In genomic region chr4:177583000-177583399, GRCh38 we compare ENCODE assay signal across 21 cellular contexts.
DNase-seq lines count a peak whose midpoint lies in the region; ATAC-seq, FAIRE-seq and TF ChIP-seq lines count a peak whose summit lies in the region.
"Had no signal": no experiment of that assay in that cellular context is flagged by ENCODE, and none has a peak within 500 bp of the region (broad histone marks: within the 10 kb centered on the region; RNA-seq: fewer than 3 reads in every experiment).

No MANE protein-coding gene starts in this region.

- no peak for TF ChIP-seq RAD21 in IMR-90 (IDR thresholded peaks at IDR 0.05; ENCODE audit: low read length)

- H3K9me3 Mint-ChIP-seq in astrocyte (ENCODE audit: unreplicated experiment), result no peaks in the 10 kb centered on the region
- H3K9me3 Mint-ChIP-seq: CD4-positive, alpha-beta memory T cell had no signal

- H3K4me2 ChIP-seq in IMR-90 (ENCODE audit: low read depth, low read length), result no peak overlapping the region
- no peak overlapping the region for H3K4me2 ChIP-seq in astrocyte (ENCODE audit: low read length)
- no peak overlapping the region for H3K4me2 ChIP-seq in keratinocyte (ENCODE audit: control insufficient read depth, extremely low read depth, insufficient read depth, low read depth, low read length)
- H3K4me2 ChIP-seq: SK-N-SH had no signal

- H2BK120ac ChIP-seq in IMR-90 (ENCODE audit: low read depth, low read length), result no peak overlapping the region

- H3K4ac ChIP-seq in IMR-90 (ENCODE audit: low read depth, low read length), result no peak overlapping the region

- H2BK20ac ChIP-seq in IMR-90 (ENCODE audit: low read depth, low read length), result no peak overlapping the region

- no peaks in the 10 kb centered on the region for H3K36me3 Mint-ChIP-seq in astrocyte (ENCODE audit: low read depth, unreplicated experiment)
- H3K36me3 Mint-ChIP-seq: CD4-positive, alpha-beta memory T cell had no signal

- no peak overlapping the region for H3K9ac ChIP-seq in IMR-90 (ENCODE audit: low read depth, low read length)
- no peak overlapping the region for H3K9ac ChIP-seq in astrocyte (ENCODE audit: low read length)
- no peak overlapping the region for H3K9ac ChIP-seq in keratinocyte (ENCODE audit: control insufficient read depth, extremely low read depth, insufficient read depth, low read length)
- H3K9ac ChIP-seq: SK-N-SH had no signal

- FAIRE-seq in astrocyte (lab: Jason Lieb, UNC) (no peak), keratinocyte (lab: Jason Lieb, UNC) (peak; percentile 49)
- FAIRE-seq: D721Med, GM18507, HTR-8/SVneo, K562 had no signal

- H3K27ac ChIP-seq in IMR-90 (ENCODE audit: insufficient read depth, low read length) (no peak overlapping the region), astrocyte (ENCODE audit: low read depth, low read length) (no peak overlapping the region), keratinocyte (ENCODE audit: control insufficient read depth, insufficient read depth, low read length) (no peak overlapping the region)

- H4K8ac ChIP-seq in IMR-90 (ENCODE audit: low read depth in 2 of 2, low read length in 2 of 2), result no peak overlapping the region

- H3K27ac Mint-ChIP-seq in astrocyte (ENCODE audit: unreplicated experiment), result no peak overlapping the region
- H3K27ac Mint-ChIP-seq: B cell; CD4-positive, alpha-beta memory T cell had no signal

- no peak overlapping the region for H3K23ac ChIP-seq in IMR-90 (ENCODE audit: low read depth, low read length)

- POLR2A ChIA-PET in IMR-90 (lab: Charles Lee; ENCODE audit: unreplicated experiment), result no interaction called here

- no peak overlapping the region for H3K56ac ChIP-seq in IMR-90 (ENCODE audit: extremely low read depth, insufficient read depth, low read length)

- DNase-seq in EH (ENCODE audit: low read depth) (peak; percentile 16), IMR-90 (peak; percentile 45), astrocyte (ENCODE audit: low read depth) (peak; percentile 16), keratinocyte (ENCODE audit: low read depth, low spot score) (no peak), DMS53 (lab: John Stamatoyannopoulos, UW) (no peak), NCI-H1105 (lab: John Stamatoyannopoulos, UW) (no peak)
- DNase-seq: ACHN; CD4-positive, alpha-beta memory T cell; NCI-H146; NCI-H2107; NCI-H226; NCI-H69; NK-92 treated with Interleukin-12 subunit alpha and Interleukin-12 subunit beta, amount 100 ng/mL, for 24 hours; OCI-M1; SK-N-SH had no signal

- TF ChIP-seq CTCF in IMR-90 (conservative IDR thresholded peaks at IDR 0.05; ENCODE audit: low read depth, low read length) (no peak), astrocyte (IDR thresholded peaks at IDR 0.05; ENCODE audit: insufficient read depth, low read depth, low read length) (no peak), keratinocyte (optimal IDR thresholded peaks at IDR 0.05 in 1 of 3, IDR thresholded peaks at IDR 0.05 in 1 of 3, conservative IDR thresholded peaks at IDR 0.05 in 1 of 3; ENCODE audit: extremely low read depth in 1 of 3, insufficient read depth in 2 of 3, low read length in 3 of 3) (no peak)

- no peak overlapping the region for H2AK9ac ChIP-seq in IMR-90 (replicated peaks; ENCODE audit: low read depth, low read length, poor library complexity)

- H4K91ac ChIP-seq in IMR-90 (ENCODE audit: insufficient read depth, low read depth, low read length), result no peak overlapping the region

- no peaks in the 10 kb centered on the region for H3K79me1 ChIP-seq in IMR-90 (ENCODE audit: low read depth in 1 of 2, low read length in 2 of 2)

- no peak overlapping the region for H3K4me3 Mint-ChIP-seq in astrocyte (ENCODE audit: unreplicated experiment)
- H3K4me3 Mint-ChIP-seq: B cell; CD4-positive, alpha-beta memory T cell had no signal

- ATAC-seq in IMR-90 (ENCODE audit: low read depth) (no peak), GM21367 (IDR thresholded peaks at IDR 0.05; ENCODE audit: unreplicated experiment) (no peak)
- ATAC-seq: K562 had no signal

- no peak overlapping the region for H3K18ac ChIP-seq in IMR-90 (ENCODE audit: low read depth, low read length)

- H3K36me3 ChIP-seq in IMR-90 (ENCODE audit: control insufficient read depth, insufficient read depth, low read length), result no peaks in the 10 kb centered on the region
- no peaks in the 10 kb centered on the region for H3K36me3 ChIP-seq in astrocyte (ENCODE audit: insufficient read depth, low read length)
- no peaks in the 10 kb centered on the region for H3K36me3 ChIP-seq in keratinocyte (ENCODE audit: control insufficient read depth in 2 of 2, extremely low read depth in 1 of 2, insufficient read depth in 2 of 2, low read length in 2 of 2)

- H4K20me1 ChIP-seq in IMR-90 (ENCODE audit: insufficient read depth, low read length), result no peaks in the 10 kb centered on the region
- H4K20me1 ChIP-seq in astrocyte (ENCODE audit: insufficient read depth, low read length), result no peaks in the 10 kb centered on the region
- H4K20me1 ChIP-seq in keratinocyte (ENCODE audit: control insufficient read depth, extremely low read depth, insufficient read depth, low read length), result no peaks in the 10 kb centered on the region

- CTCF ChIA-PET in IMR-90 (lab: Yijun Ruan, JAX), result no interaction called here

- H2AFZ ChIP-seq in IMR-90 (replicated peaks; ENCODE audit: low read length, poor library complexity) (no peak overlapping the region), astrocyte (ENCODE audit: low read depth, low read length) (no peak overlapping the region), keratinocyte (ENCODE audit: control insufficient read depth, low read length) (no peak overlapping the region)

- H3K27me3 Mint-ChIP-seq in astrocyte (ENCODE audit: low read depth, unreplicated experiment), result no peaks in the 10 kb centered on the region
- H3K27me3 Mint-ChIP-seq: B cell had no signal

- dilution Hi-C loops in IMR-90 (cut with HindIII; ENCODE audit: low sequenced_read_pairs, unreplicated experiment) (no loop called here), keratinocyte (cut with MboI; ENCODE audit: extremely low pct_ligation_motif_present, low sequenced_read_pairs) (no loop called here)

- H3K9me1 ChIP-seq in IMR-90 (ENCODE audit: insufficient read depth, low read length), result no peaks in the 10 kb centered on the region
- no peaks in the 10 kb centered on the region for H3K9me1 ChIP-seq in keratinocyte (ENCODE audit: control insufficient read depth, extremely low read depth, insufficient read depth, low read length)

- H3K4me1 ChIP-seq in IMR-90 (ENCODE audit: control insufficient read depth, insufficient read depth, low read length) (no peaks in the 10 kb centered on the region), astrocyte (ENCODE audit: insufficient read depth, low read length) (no peaks in the 10 kb centered on the region), keratinocyte (ENCODE audit: control insufficient read depth, extremely low read depth, insufficient read depth, low read length) (no peaks in the 10 kb centered on the region)

- no peak overlapping the region for H3K14ac ChIP-seq in IMR-90 (replicated peaks; ENCODE audit: low read depth, low read length)

- H2BK15ac ChIP-seq in IMR-90 (ENCODE audit: low read depth, low read length), result no peak overlapping the region

- H3K79me2 ChIP-seq in astrocyte (ENCODE audit: insufficient read depth, low read length), result no peaks in the 10 kb centered on the region
- H3K79me2 ChIP-seq in keratinocyte (ENCODE audit: control insufficient read depth, insufficient read depth, low read length), result no peaks in the 10 kb centered on the region

- in situ Hi-C loops in IMR-90 (cut with MboI; ENCODE audit: low sequenced_read_pairs), result no loop called here

- H2AK5ac ChIP-seq in IMR-90 (ENCODE audit: low read depth, low read length), result no peak overlapping the region

- intact Hi-C loops in IMR-90 (cut with micrococcal nuclease), result no loop called here

- BruUV-seq in IMR-90 (replicated peaks; lab: Mats Ljungman, UMichigan), result no TSS peak

- no peaks in the 10 kb centered on the region for H3K9me3 ChIP-seq in IMR-90 (ENCODE audit: control insufficient read depth, insufficient read depth, low read length)
- no peaks in the 10 kb centered on the region for H3K9me3 ChIP-seq in astrocyte (ENCODE audit: insufficient read depth, low read depth, low read length)
- H3K9me3 ChIP-seq in keratinocyte (ENCODE audit: control insufficient read depth, low read depth, low read length), result no peaks in the 10 kb centered on the region
- H3K9me3 ChIP-seq: SK-N-SH had no signal

- H4K5ac ChIP-seq in IMR-90 (ENCODE audit: low read depth, low read length), result no peak overlapping the region

- H2BK5ac ChIP-seq in IMR-90 (ENCODE audit: low read depth, low read length, poor library complexity, severe bottlenecking), result no peak overlapping the region

- H3K4me3 ChIP-seq in IMR-90 (ENCODE audit: insufficient read depth, low read depth, low read length), result no peak overlapping the region
- H3K4me3 ChIP-seq in astrocyte (ENCODE audit: insufficient read depth, low read depth, low read length), result no peak overlapping the region
- H3K4me3 ChIP-seq in keratinocyte (ENCODE audit: control insufficient read depth in 2 of 3, extremely low read depth in 1 of 3, insufficient read depth in 2 of 3, low read depth in 1 of 3, low read length in 3 of 3), result no peak overlapping the region
- H3K4me3 ChIP-seq: K562 had no signal

- TF ChIP-seq POLR2A in IMR-90 (IDR thresholded peaks at IDR 0.05; ENCODE audit: low read depth, low read length), result no peak

- no peaks in the 10 kb centered on the region for H3K4me1 Mint-ChIP-seq in astrocyte (ENCODE audit: low read depth, unreplicated experiment)
- H3K4me1 Mint-ChIP-seq: B cell; CD4-positive, alpha-beta memory T cell had no signal

- no peaks in the 10 kb centered on the region for H3K27me3 ChIP-seq in IMR-90 (ENCODE audit: control insufficient read depth, insufficient read depth, low read length)
- no peaks in the 10 kb centered on the region for H3K27me3 ChIP-seq in astrocyte (ENCODE audit: insufficient read depth, low read length)
- H3K27me3 ChIP-seq in keratinocyte (ENCODE audit: control insufficient read depth, extremely low read depth, insufficient read depth, low read length), result no peaks in the 10 kb centered on the region

TF ChIP-seq in IMR-90, 13 proteins besides CTCF, POLR2A, EP300 and RAD21 (continues in another document):
- TF ChIP-seq FOS (IDR thresholded peaks at IDR 0.05; ENCODE audit: low read depth, low read length) (no peak), ELK1 (IDR thresholded peaks at IDR 0.05; ENCODE audit: borderline replicate concordance, low read depth, low read length) (no peak)

Comparison
In these comparisons a context has a peak if more than half of its experiments do, and no peak if none do; other contexts are left out.
1. DNase-seq: peak in EH (single experiment), IMR-90 (single experiment) and astrocyte (single experiment); none in keratinocyte (single experiment), DMS53 (single experiment) and NCI-H1105 (single experiment).